28 cellular contexts compared by ENCODE assay signal in the genomic region with DNA sequence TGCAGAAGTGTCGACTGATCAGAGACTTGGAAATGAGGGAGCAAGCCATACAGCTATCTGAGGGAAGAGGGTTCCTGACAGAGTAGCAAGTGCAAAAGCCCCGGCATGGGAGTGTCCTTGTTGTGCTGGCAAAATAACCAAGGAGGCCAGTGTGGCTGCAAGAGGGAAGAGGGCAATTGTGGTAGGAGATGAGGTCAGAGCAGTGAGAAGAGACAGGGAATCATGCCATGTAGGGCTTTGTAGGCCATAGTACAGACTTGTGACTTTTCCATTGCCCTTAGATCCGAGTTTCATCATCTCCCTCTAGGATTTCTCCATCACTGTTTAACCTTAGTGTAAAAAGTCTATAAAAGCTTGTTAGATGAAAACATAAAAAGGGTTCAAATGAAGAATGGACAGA.
A peak's percentile ranks its signal among the peaks of the same experiment; 100 is the strongest.
DNase-seq lines count a peak whose midpoint lies in the region; ATAC-seq and TF ChIP-seq lines count a peak whose summit lies in the region.
"Had no signal": no experiment of that assay in that cellular context is flagged by ENCODE, and none has a peak within 500 bp of the region (broad histone marks: within the 10 kb centered on the region; RNA-seq: fewer than 3 reads in every experiment).

No MANE protein-coding gene starts in this region.

- no peaks in the 10 kb centered on the region for H3K27me3 Mint-ChIP-seq in CD8-positive, alpha-beta T cell (ENCODE audit: low read depth)
- no peaks in the 10 kb centered on the region for H3K27me3 Mint-ChIP-seq in mesothelial cell of epicardium (ENCODE audit: low read depth)
- H3K27me3 Mint-ChIP-seq: activated CD8-positive, alpha-beta T cell treated with anti-CD3 and anti-CD28 coated beads for 36 hours; activated naive CD8-positive, alpha-beta T cell treated with anti-CD3 and anti-CD28 coated beads, Interleukin-2, amount 10 ng/mL, durations not matched to agents 7 days and 5 days had no signal

- no peak overlapping the region for H3K4me3 Mint-ChIP-seq in CD8-positive, alpha-beta T cell
- H3K4me3 Mint-ChIP-seq in mesothelial cell of epicardium, result no peak overlapping the region
- H3K4me3 Mint-ChIP-seq: activated CD8-positive, alpha-beta T cell treated with anti-CD3 and anti-CD28 coated beads for 36 hours; activated naive CD8-positive, alpha-beta T cell treated with anti-CD3 and anti-CD28 coated beads, Interleukin-2, amount 10 ng/mL, durations not matched to agents 7 days and 5 days; immature natural killer cell; natural killer cell treated with Interleukin-12 subunit alpha and Interleukin-12 subunit beta and Interleukin-15 and Interleukin-18, amount 100 ng/mL, for 72 hours had no signal

- no peak overlapping the region for H3K27ac ChIP-seq in CD8-positive, alpha-beta T cell (ENCODE audit: low read depth, low read length)
- H3K27ac ChIP-seq in body of pancreas, result no peak overlapping the region
- H3K27ac ChIP-seq: BLaER1 treated with 17β-estradiol and CSF1 and Interleukin-3, amounts not matched to agents 10 nM and 100 nM; gastrocnemius medialis; upper lobe of left lung had no signal

- WGBS in body of pancreas, 2 donors, result 78 to 82% methylated on average over 3 of the region's 3 CpGs

- H3K9me3 ChIP-seq in CD8-positive, alpha-beta T cell (ENCODE audit: low read length), result no peaks in the 10 kb centered on the region
- H3K9me3 ChIP-seq in adipocyte (ENCODE audit: control insufficient read depth, low read length) (no peaks in the 10 kb centered on the region), body of pancreas (no peaks in the 10 kb centered on the region)
- H3K9me3 ChIP-seq: BLaER1 treated with 17β-estradiol and CSF1 and Interleukin-3, amounts not matched to agents 10 nM and 100 nM; gastrocnemius medialis; MG63; upper lobe of left lung had no signal

- ATAC-seq in CD8-positive, alpha-beta T cell, result no peak
- ATAC-seq in body of pancreas, result no peak
- ATAC-seq: activated CD8-positive, alpha-beta T cell treated with anti-CD3 and anti-CD28 coated beads for 36 hours; gastrocnemius medialis; left ventricle myocardium superior; natural killer cell treated with Interleukin-12 subunit alpha and Interleukin-12 subunit beta and Interleukin-15 and Interleukin-18, amount 100 ng/mL, for 72 hours had no signal

- TF ChIP-seq POLR2A in body of pancreas (IDR thresholded peaks at IDR 0.05), result no peak

- H3K4me1 Mint-ChIP-seq in CD8-positive, alpha-beta T cell (ENCODE audit: low read depth), result no peaks in the 10 kb centered on the region
- peaks cover 16% of the 10 kb centered on the region for H3K4me1 Mint-ChIP-seq in mesothelial cell of epicardium
- H3K4me1 Mint-ChIP-seq: activated naive CD8-positive, alpha-beta T cell treated with anti-CD3 and anti-CD28 coated beads, Interleukin-2, amount 10 ng/mL, durations not matched to agents 7 days and 5 days; immature natural killer cell had no signal

- POLR2A ChIA-PET in CD8-positive, alpha-beta T cell (lab: Charles Lee), result no interaction called here

- H3K9ac ChIP-seq in adipocyte (ENCODE audit: low read length), result peak overlapping the region; percentile 44
- H3K9ac ChIP-seq: BLaER1 treated with 17β-estradiol and CSF1 and Interleukin-3, amounts not matched to agents 10 nM and 100 nM had no signal

- H3K36me3 ChIP-seq in CD8-positive, alpha-beta T cell (ENCODE audit: insufficient read depth, low read length), result peaks cover 12% of the 10 kb centered on the region
- peaks cover 22% of the 10 kb centered on the region for H3K36me3 ChIP-seq in adipocyte (ENCODE audit: control insufficient read depth, insufficient read depth, low read length, severe bottlenecking)
- H3K36me3 ChIP-seq in body of pancreas (replicated peaks in 1 of 2; ENCODE audit: insufficient read depth in 1 of 2, low read depth in 2 of 2), result no peaks in the 10 kb centered on the region
- H3K36me3 ChIP-seq: gastrocnemius medialis, MG63 had no signal

- no peaks in the 10 kb centered on the region for H3K27me3 ChIP-seq in CD8-positive, alpha-beta T cell (ENCODE audit: insufficient read depth, low read length)
- H3K27me3 ChIP-seq in adipocyte (replicated peaks; ENCODE audit: control insufficient read depth, insufficient read depth, low read length) (no peaks in the 10 kb centered on the region), body of pancreas (no peaks in the 10 kb centered on the region)
- H3K27me3 ChIP-seq: BLaER1 treated with 17β-estradiol and CSF1 and Interleukin-3, amounts not matched to agents 10 nM and 100 nM; gastrocnemius medialis; MG63; upper lobe of left lung had no signal

- TF ChIP-seq CTCF in CD8-positive, alpha-beta T cell (IDR thresholded peaks at IDR 0.05), result no peak
- TF ChIP-seq CTCF in mesothelial cell of epicardium (IDR thresholded peaks at IDR 0.05; ENCODE audit: unreplicated experiment) (no peak), body of pancreas (IDR thresholded peaks at IDR 0.05) (no peak)

- CTCF ChIA-PET in CD8-positive, alpha-beta T cell (lab: Charles Lee), result no interaction called here

- no peak overlapping the region for H3K4me3 ChIP-seq in CD8-positive, alpha-beta T cell (ENCODE audit: low read depth, low read length)
- H3K4me3 ChIP-seq in adipocyte (ENCODE audit: low read length) (no peak overlapping the region), body of pancreas (no peak overlapping the region)
- H3K4me3 ChIP-seq: BLaER1 treated with 17β-estradiol and CSF1 and Interleukin-3, amounts not matched to agents 10 nM and 100 nM; gastrocnemius medialis; MG63; smooth muscle cell; upper lobe of left lung had no signal

- H3K36me3 Mint-ChIP-seq in CD8-positive, alpha-beta T cell, result peaks cover 79% of the 10 kb centered on the region
- H3K36me3 Mint-ChIP-seq in mesothelial cell of epicardium, result peaks cover 17% of the 10 kb centered on the region

- H3K27ac Mint-ChIP-seq in CD8-positive, alpha-beta T cell, result peak overlapping the region; percentile 27
- H3K27ac Mint-ChIP-seq in mesothelial cell of epicardium, result peak overlapping the region; percentile 43
- H3K27ac Mint-ChIP-seq: activated CD8-positive, alpha-beta T cell treated with anti-CD3 and anti-CD28 coated beads for 36 hours; activated naive CD8-positive, alpha-beta T cell treated with anti-CD3 and anti-CD28 coated beads, Interleukin-2, amount 10 ng/mL, durations not matched to agents 7 days and 5 days; natural killer cell treated with Interleukin-12 subunit alpha and Interleukin-12 subunit beta and Interleukin-15 and Interleukin-18, amount 100 ng/mL, for 72 hours had no signal

- no peak for DNase-seq in CD8-positive, alpha-beta T cell
- DNase-seq in adipocyte (ENCODE audit: low read depth) (peak; percentile 24), fibroblast of the conjunctiva (ENCODE audit: low read depth) (peak; percentile 53), mesothelial cell of epicardium (ENCODE audit: low spot score in 2 of 2, unreplicated experiment in 2 of 2) (no peak), NCI-H187 (lab: John Stamatoyannopoulos, UW) (no peak), body of pancreas (no peak)
- no peak for DNase-seq in activated CD8-positive, alpha-beta memory T cell treated with anti-CD3 and anti-CD28 coated beads, Interleukin-2, amount 50 U/mL, for 48 hours
- no peak for DNase-seq in stimulated activated CD4-positive, alpha-beta T cell treated with anti-CD3 and anti-CD28 coated beads, Interleukin-4, amount 100 ng/mL, for 1 hour
- DNase-seq: activated CD8-positive, alpha-beta T cell treated with anti-CD3 and anti-CD28 coated beads for 36 hours; activated naive CD8-positive, alpha-beta T cell treated with anti-CD3 and anti-CD28 coated beads, Interleukin-2, amount 10 ng/mL, durations not matched to agents 7 days and 5 days; DND-41; gastrocnemius medialis; H7; hypothalamus; immature natural killer cell; left ventricle myocardium superior; MG63; NCI-H1417 treated with DMSO at 0.1 percent for 48 hours; NCI-H2081 treated with DMSO at 0.1 percent for 48 hours; NCI-H774; RPMI8226; stimulated activated CD4-positive, alpha-beta T cell treated with anti-CD3 and anti-CD28 coated beads, Interleukin-2, amount 100 ng/mL, for 24 hours; substantia nigra; T-helper 1 cell had no signal

- intact Hi-C loops in CD8-positive, alpha-beta T cell (cut with DNase I, micrococcal nuclease), result loop anchor here in 1 of 2 experiments (10.0 kb wide), 1 partner anchor 63 kb away; no protein-coding TSS in a partner anchor
- intact Hi-C loops in body of pancreas (cut with DNase I), result no loop called here

- no peaks in the 10 kb centered on the region for H3K4me1 ChIP-seq in CD8-positive, alpha-beta T cell (ENCODE audit: insufficient read depth, low read length)
- H3K4me1 ChIP-seq in adipocyte (ENCODE audit: control insufficient read depth, insufficient read depth, low read length) (peaks cover 14% of the 10 kb centered on the region), body of pancreas (no peaks in the 10 kb centered on the region)
- H3K4me1 ChIP-seq: BLaER1 treated with 17β-estradiol and CSF1 and Interleukin-3, amounts not matched to agents 10 nM and 100 nM; gastrocnemius medialis; upper lobe of left lung had no signal

- H3K9me3 Mint-ChIP-seq in CD8-positive, alpha-beta T cell, result no peaks in the 10 kb centered on the region
- H3K9me3 Mint-ChIP-seq in mesothelial cell of epicardium, result peaks cover 18% of the 10 kb centered on the region
- H3K9me3 Mint-ChIP-seq: activated CD8-positive, alpha-beta T cell treated with anti-CD3 and anti-CD28 coated beads for 36 hours; activated naive CD8-positive, alpha-beta T cell treated with anti-CD3 and anti-CD28 coated beads, Interleukin-2, amount 10 ng/mL, durations not matched to agents 7 days and 5 days; immature natural killer cell; natural killer cell treated with Interleukin-12 subunit alpha and Interleukin-12 subunit beta and Interleukin-15 and Interleukin-18, amount 100 ng/mL, for 72 hours had no signal

Comparison
In these comparisons a context has a peak if more than half of its experiments do, and no peak if none do; other contexts are left out.
1. DNase-seq: peak in adipocyte (single experiment) and fibroblast of the conjunctiva (single experiment); none in CD8-positive, alpha-beta T cell (0 of 7), mesothelial cell of epicardium (0 of 2), NCI-H187 (0 of 2), activated CD8-positive, alpha-beta memory T cell treated with anti-CD3 and anti-CD28 coated beads, Interleukin-2, amount 50 U/mL, for 48 hours (single experiment), body of pancreas (0 of 4) and stimulated activated CD4-positive, alpha-beta T cell treated with anti-CD3 and anti-CD28 coated beads, Interleukin-4, amount 100 ng/mL, for 1 hour (single experiment).